ENCODE assay signal across 8 cellular contexts in the genomic region with DNA sequence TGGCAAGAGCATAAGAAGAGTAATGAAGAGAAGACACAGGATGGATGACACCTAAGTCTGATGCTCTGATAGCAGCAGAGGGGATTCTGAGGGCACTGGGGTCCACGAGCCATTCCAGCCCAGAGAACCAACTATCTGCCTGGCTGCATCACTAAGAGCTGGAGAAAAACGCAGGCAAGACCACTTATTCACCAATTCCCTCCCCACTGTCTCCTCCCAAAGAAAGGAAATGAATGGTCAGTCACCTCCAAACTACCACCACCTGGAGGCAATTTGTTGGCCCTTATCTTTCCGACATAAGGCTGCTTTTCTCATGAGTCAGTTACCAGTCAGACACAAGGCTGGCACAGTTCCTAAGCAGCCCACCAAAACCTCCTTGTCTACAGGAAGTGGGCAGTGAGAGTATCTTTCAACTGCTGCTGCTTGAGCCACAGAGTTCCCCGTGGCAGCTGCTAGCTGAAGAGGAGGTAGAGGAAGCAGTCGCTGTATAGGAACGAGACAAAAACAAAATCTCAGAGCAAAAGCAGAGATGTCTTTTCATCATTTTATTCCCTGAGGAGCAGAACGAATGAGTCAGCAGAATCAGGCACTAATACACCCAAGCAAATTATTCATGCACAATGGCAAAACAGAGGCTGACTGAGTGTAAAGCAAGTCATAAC.
DNase-seq lines count a peak whose midpoint lies in the region; ATAC-seq and TF ChIP-seq lines count a peak whose summit lies in the region.

No MANE protein-coding gene starts in this region.

- peaks cover 45% of the 10 kb centered on the region for H3K4me1 Mint-ChIP-seq in central memory CD8-positive, alpha-beta T cell
- no peaks in the 10 kb centered on the region for H3K4me1 Mint-ChIP-seq in Caco-2 (ENCODE audit: low read depth, unreplicated experiment)

- peak overlapping the region; percentile 57 for H3K4me3 Mint-ChIP-seq in central memory CD8-positive, alpha-beta T cell
- H3K4me3 Mint-ChIP-seq in Caco-2 (ENCODE audit: unreplicated experiment), result no peak overlapping the region

- no TSS peak for BruUV-seq in Caco-2 (replicated peaks; lab: Mats Ljungman, UMichigan)

- no peaks in the 10 kb centered on the region for H3K27me3 Mint-ChIP-seq in central memory CD8-positive, alpha-beta T cell
- H3K27me3 Mint-ChIP-seq in Caco-2 (ENCODE audit: insufficient read depth, unreplicated experiment), result no peaks in the 10 kb centered on the region

- peak; percentile 58 for ATAC-seq in HG03457 (IDR thresholded peaks at IDR 0.05; ENCODE audit: unreplicated experiment)
- peak; percentile 99 for ATAC-seq in central memory CD8-positive, alpha-beta T cell (replicated peaks; ENCODE audit: extremely low read depth, poor library complexity, severe bottlenecking)
- ATAC-seq in psoas muscle, result peak in 2 of 4 donors; percentile 31 to 32

- intact Hi-C loops in psoas muscle (cut with DNase I) (no loop called here), Caco-2 (cut with micrococcal nuclease; ENCODE audit: unreplicated experiment) (no loop called here)

- H3K9me3 ChIP-seq in psoas muscle (no peaks in the 10 kb centered on the region), Caco-2 (no peaks in the 10 kb centered on the region)

- DNase-seq in AG09319 (ENCODE audit: extremely low read depth, low read depth) (peak; percentile 88), psoas muscle (peak in 1 of 2 donors; percentile 32), NCI-H2107 treated with DMSO at 0.1 percent for 48 hours (lab: John Stamatoyannopoulos, UW; ENCODE audit: unreplicated experiment) (no peak), NCI-H774 (lab: John Stamatoyannopoulos, UW) (no peak), Caco-2 (no peak)
- peak in 3 of 4 experiments; percentile 7 to 21 (median 17) for DNase-seq in activated CD4-positive, CD25-positive, alpha-beta regulatory T cell (lab: John Stamatoyannopoulos, UW)
- DNase-seq in central memory CD8-positive, alpha-beta T cell (ENCODE audit: low spot score in 2 of 2), result peak; percentile 43 to 72

- no peaks in the 10 kb centered on the region for H3K36me3 ChIP-seq in psoas muscle (ENCODE audit: insufficient read depth in 1 of 2, low read depth in 1 of 2)
- H3K36me3 ChIP-seq in Caco-2 (ENCODE audit: control insufficient read depth, insufficient read depth, low read length), result no peaks in the 10 kb centered on the region; the same call in 1 of the 2 replicates

- peaks cover 4% of the 10 kb centered on the region for H3K36me3 Mint-ChIP-seq in central memory CD8-positive, alpha-beta T cell (ENCODE audit: insufficient read depth)
- peaks cover 11% of the 10 kb centered on the region for H3K36me3 Mint-ChIP-seq in Caco-2 (ENCODE audit: insufficient read depth, unreplicated experiment)

- H3K27me3 ChIP-seq in psoas muscle (ENCODE audit: insufficient read depth in 3 of 3, low read length in 2 of 3) (no peaks in the 10 kb centered on the region), Caco-2 (replicated peaks; ENCODE audit: control insufficient read depth, insufficient read depth, low read length) (no peaks in the 10 kb centered on the region)

- CTCF ChIA-PET in Caco-2 (lab: Charles Lee), result no interaction called here

- TF ChIP-seq CTCF in AG09319 (IDR thresholded peaks at IDR 0.05; ENCODE audit: low read depth, low read length) (no peak), psoas muscle (IDR thresholded peaks at IDR 0.05) (no peak), Caco-2 (IDR thresholded peaks at IDR 0.05; ENCODE audit: insufficient read depth in 1 of 2, low read depth in 1 of 2, low read length in 1 of 2, severe bottlenecking in 1 of 2, unreplicated experiment in 1 of 2) (no peak)

- no peaks in the 10 kb centered on the region for H3K9me3 Mint-ChIP-seq in central memory CD8-positive, alpha-beta T cell
- no peaks in the 10 kb centered on the region for H3K9me3 Mint-ChIP-seq in Caco-2 (ENCODE audit: unreplicated experiment)

- POLR2A ChIA-PET in Caco-2 (lab: Charles Lee), result no interaction called here

- H3K4me1 ChIP-seq in psoas muscle, result peaks cover 56% of the 10 kb centered on the region
- H3K4me1 ChIP-seq in Caco-2, result no peaks in the 10 kb centered on the region

- H3K27ac Mint-ChIP-seq in central memory CD8-positive, alpha-beta T cell (ENCODE audit: low read depth), result peak overlapping the region; percentile 74
- H3K27ac Mint-ChIP-seq in Caco-2 (ENCODE audit: unreplicated experiment), result no peak overlapping the region

- WGBS in psoas muscle, 3 donors, result 49 to 55% (median 54%) methylated on average over 7 of the region's 7 CpGs

- H3K4me3 ChIP-seq in psoas muscle (no peak overlapping the region), Caco-2 (ENCODE audit: low read depth, low read length) (no peak overlapping the region)

- peak overlapping the region; percentile 58 for H3K27ac ChIP-seq in psoas muscle

Comparison
In these comparisons a context has a peak if more than half of its experiments do, and no peak if none do; other contexts are left out.
1. DNase-seq: peak in AG09319 (single experiment), activated CD4-positive, CD25-positive, alpha-beta regulatory T cell (3 of 4) and central memory CD8-positive, alpha-beta T cell (2 of 2); none in NCI-H2107 treated with DMSO at 0.1 percent for 48 hours (single experiment), NCI-H774 (single experiment) and Caco-2 (0 of 2).